8 cellular contexts compared by ENCODE assay signal in the genomic region with DNA sequence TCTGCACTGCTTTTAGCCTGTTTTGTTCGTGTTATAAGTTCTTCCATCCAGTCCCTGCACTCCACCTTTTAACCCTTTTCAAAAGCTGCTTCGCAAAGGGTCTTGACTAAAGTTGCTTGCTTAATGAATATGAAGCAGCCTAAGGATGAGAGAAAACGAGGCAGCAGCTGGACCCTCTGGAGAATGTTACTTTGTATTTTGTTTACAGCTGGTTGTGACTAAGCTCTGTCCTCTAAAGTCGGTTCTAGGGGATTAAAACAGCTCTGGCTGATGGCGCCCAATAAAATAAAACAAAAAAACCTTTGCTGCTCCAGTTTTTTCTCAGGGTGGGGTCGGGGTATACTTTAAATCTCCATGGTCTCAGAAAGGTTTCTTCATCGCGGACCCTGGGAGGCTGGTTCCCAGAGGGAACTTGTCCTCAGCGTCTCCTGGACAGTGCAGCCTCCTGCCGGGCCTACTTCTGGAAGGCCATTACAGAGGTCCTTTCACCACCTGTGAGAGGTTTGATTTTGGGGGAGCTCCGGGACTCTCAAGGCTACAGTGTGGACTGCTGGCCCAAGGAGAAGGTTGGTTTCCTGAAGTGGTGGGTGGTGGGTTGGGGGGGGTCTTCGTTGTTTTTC. TPM values are rescaled to one million over a fixed set of nuclear protein-coding genes. Genes with fewer than 3 reads are reported as not detected.
DNase-seq lines count a peak whose midpoint lies in the region; ATAC-seq and TF ChIP-seq lines count a peak whose summit lies in the region.

No MANE protein-coding gene starts in this region.

- no peak overlapping the region for H2AK5ac ChIP-seq in mesendoderm (ENCODE audit: low read length)

- H3K18ac ChIP-seq in mesendoderm (ENCODE audit: low read length), result peak overlapping the region; percentile 21

- H3K4me2 ChIP-seq in Karpas-422 (ENCODE audit: low read depth, low read length, poor library complexity, severe bottlenecking), result peak overlapping the region; percentile 69
- peak overlapping the region; percentile 66 for H3K4me2 ChIP-seq in mesendoderm (ENCODE audit: low read length)

- H3K23ac ChIP-seq in mesendoderm (ENCODE audit: low read length), result peak overlapping the region; percentile 29

- DNase-seq in COLO668 (lab: John Stamatoyannopoulos, UW; ENCODE audit: unreplicated experiment) (peak; percentile 35), Karpas-422 (no peak), brain microvascular endothelial cell (no peak), mesendoderm (no peak), NCI-H146 (lab: John Stamatoyannopoulos, UW) (no peak), kidney tubule cell (ENCODE audit: low spot score) (no peak), NCI-H2107 treated with DMSO at 0.1 percent for 48 hours (lab: John Stamatoyannopoulos, UW; ENCODE audit: unreplicated experiment) (no peak)

- peak overlapping the region; percentile 54; the same call in 1 of the 2 replicates for H3K4me3 ChIP-seq in Karpas-422 (ENCODE audit: low read length)
- H3K4me3 ChIP-seq in brain microvascular endothelial cell (ENCODE audit: low read depth, low read length), result peak overlapping the region; percentile 54
- no peak overlapping the region for H3K4me3 ChIP-seq in mesendoderm (ENCODE audit: low read length)

- peaks cover 58% of the 10 kb centered on the region for H3K79me2 ChIP-seq in Karpas-422 (ENCODE audit: low read length)
- H3K79me2 ChIP-seq in mesendoderm (ENCODE audit: control insufficient read depth, insufficient read depth, low read length), result peaks cover 55% of the 10 kb centered on the region

- H3K4ac ChIP-seq in mesendoderm (ENCODE audit: low read depth, low read length), result no peak overlapping the region

- in situ Hi-C loops in brain microvascular endothelial cell (cut with HindIII; ENCODE audit: low pct_ligation_motif_present, low sequenced_read_pairs), result no loop called here

- WGBS in mesendoderm (ENCODE audit: extremely low coverage, insufficient coverage, low lambda C conversion rate), result no CpG with 5 or more reads among the region's 12 CpGs

- peaks cover 36% of the 10 kb centered on the region for H4K20me1 ChIP-seq in Karpas-422 (ENCODE audit: insufficient read depth, low read depth, low read length)

- peak overlapping the region; percentile 63 for H3K27ac ChIP-seq in Karpas-422 (ENCODE audit: low read length)
- peak overlapping the region; percentile 6 for H3K27ac ChIP-seq in brain microvascular endothelial cell
- H3K27ac ChIP-seq in mesendoderm (ENCODE audit: low read depth, low read length), result peak overlapping the region; percentile 69

- H2BK5ac ChIP-seq in mesendoderm (ENCODE audit: low read length), result no peak overlapping the region

- no peak overlapping the region for H2AFZ ChIP-seq in Karpas-422 (ENCODE audit: low read length)

- no peak overlapping the region for H2BK15ac ChIP-seq in mesendoderm (replicated peaks; ENCODE audit: low read depth)

- H3K36me3 ChIP-seq in Karpas-422 (ENCODE audit: insufficient read depth, low read length), result peaks cover 57% of the 10 kb centered on the region
- peaks cover 30% of the 10 kb centered on the region for H3K36me3 ChIP-seq in brain microvascular endothelial cell (replicated peaks)
- H3K36me3 ChIP-seq in mesendoderm (ENCODE audit: control insufficient read depth, insufficient read depth, low read length), result peaks cover 2% of the 10 kb centered on the region

- H3K27me3 ChIP-seq in Karpas-422 (ENCODE audit: low read length), result no peaks in the 10 kb centered on the region
- H3K27me3 ChIP-seq in brain microvascular endothelial cell (replicated peaks), result no peaks in the 10 kb centered on the region
- no peaks in the 10 kb centered on the region for H3K27me3 ChIP-seq in mesendoderm (ENCODE audit: insufficient read depth, low read length, poor library complexity)

- H2BK120ac ChIP-seq in mesendoderm (ENCODE audit: low read depth, low read length), result no peak overlapping the region

- H4K5ac ChIP-seq in mesendoderm (ENCODE audit: low read length), result no peak overlapping the region

- no peaks in the 10 kb centered on the region for H3K9me3 ChIP-seq in Karpas-422 (ENCODE audit: low read length)

- no peak for ATAC-seq in GM21447 (IDR thresholded peaks at IDR 0.05; ENCODE audit: unreplicated experiment)

- peaks cover 1% of the 10 kb centered on the region for H3K79me1 ChIP-seq in mesendoderm (ENCODE audit: low read length)

- peak overlapping the region; percentile 92 for H3K56ac ChIP-seq in mesendoderm (ENCODE audit: low read length)

- H4K8ac ChIP-seq in mesendoderm (ENCODE audit: low read depth, low read length), result peak overlapping the region; percentile 94

- peaks cover 46% of the 10 kb centered on the region for H3K4me1 ChIP-seq in Karpas-422 (ENCODE audit: low read length)
- peaks cover 5% of the 10 kb centered on the region for H3K4me1 ChIP-seq in mesendoderm (ENCODE audit: control insufficient read depth, low read depth, low read length)

- H3K9ac ChIP-seq in Karpas-422 (ENCODE audit: low read length) (peak overlapping the region; percentile 68), mesendoderm (ENCODE audit: low read length) (peak overlapping the region; percentile 88)

- no peak for TF ChIP-seq CTCF in brain microvascular endothelial cell (IDR thresholded peaks at IDR 0.05; ENCODE audit: low read depth, low read length, missing control alignments)

- no peaks in the 10 kb centered on the region for H3K9me2 ChIP-seq in Karpas-422 (replicated peaks; ENCODE audit: insufficient read depth, low read length)

RNA-seq across cellular contexts. Expression of a gene that starts 0.8 kb away (rescaled TPM):
- total RNA-seq in Karpas-422 (2014; rRNA removed; shearing (Covaris generic); ENCODE audit: low replicate concordance), result 103 and 141 TPM in 2 replicates
- 165 TPM for polyA plus RNA-seq in mesendoderm (2013, experiment 1 of 2)
- polyA plus RNA-seq in mesendoderm (2013, experiment 2 of 2), result 161 TPM

RNA-seq across cellular contexts. Expression of a gene that starts 21.2 kb away (rescaled TPM):
- 47.9 and 51.3 TPM in 2 replicates for total RNA-seq in Karpas-422 (2014; rRNA removed; shearing (Covaris generic); ENCODE audit: low replicate concordance)
- 92.7 TPM for polyA plus RNA-seq in mesendoderm (2013, experiment 1 of 2)
- polyA plus RNA-seq in mesendoderm (2013, experiment 2 of 2), result 90.3 TPM

RNA-seq across cellular contexts. Expression of a gene that starts 40.0 kb away (rescaled TPM):
- total RNA-seq in Karpas-422 (2014; rRNA removed; shearing (Covaris generic); ENCODE audit: low replicate concordance), result 39.5 and 43.2 TPM in 2 replicates
- polyA plus RNA-seq in mesendoderm (2013, experiment 1 of 2), result 20.5 TPM
- 19.3 TPM for polyA plus RNA-seq in mesendoderm (2013, experiment 2 of 2)

RNA-seq across cellular contexts. Expression of a gene that starts 44.7 kb away (rescaled TPM):
- total RNA-seq in Karpas-422 (2014; rRNA removed; shearing (Covaris generic); ENCODE audit: low replicate concordance), result 24.6 and 57.6 TPM in 2 replicates
- polyA plus RNA-seq in mesendoderm (2013, experiment 1 of 2), result 23.1 TPM
- polyA plus RNA-seq in mesendoderm (2013, experiment 2 of 2), result 22.0 TPM

RNA-seq across cellular contexts. Expression of a gene that starts 44.8 kb away (rescaled TPM):
- total RNA-seq in Karpas-422 (2014; rRNA removed; shearing (Covaris generic); ENCODE audit: low replicate concordance), result 0.22 and 0.75 TPM in 2 replicates
- 0.21 TPM for polyA plus RNA-seq in mesendoderm (2013, experiment 1 of 2)
- polyA plus RNA-seq in mesendoderm (2013, experiment 2 of 2), result 0.15 TPM

Comparison
In these comparisons a context has a peak if more than half of its experiments do, and no peak if none do; other contexts are left out.
1. H3K27ac ChIP-seq: peak in every context shown above with its lines; median percentile 69 in mesendoderm; 63 in Karpas-422; 6 in brain microvascular endothelial cell.